ENCODE assay signal across 19 cellular contexts in the genomic region with DNA sequence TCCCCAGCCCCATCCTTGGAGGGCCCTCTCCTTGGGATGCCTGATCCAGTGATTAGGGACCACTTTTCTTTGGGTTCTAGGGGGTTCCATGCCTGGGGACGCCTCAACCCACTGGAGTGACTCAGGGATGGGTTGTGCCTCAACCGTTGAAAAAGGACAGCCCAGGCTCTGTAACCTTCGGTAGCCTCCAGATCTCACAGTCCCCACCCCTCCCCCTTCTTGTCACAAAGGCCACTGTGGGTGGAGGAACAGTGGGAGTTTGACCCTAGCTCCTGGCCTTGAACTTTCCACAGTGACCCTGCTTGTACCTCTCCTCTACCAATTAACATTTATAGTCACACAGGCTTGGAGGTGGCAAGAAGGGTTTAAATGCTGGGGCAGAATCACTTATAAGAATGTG. TPM values are rescaled to one million over a fixed set of nuclear protein-coding genes. Genes with fewer than 3 reads are reported as not detected.
DNase-seq lines count a peak whose midpoint lies in the region; ATAC-seq and TF ChIP-seq lines count a peak whose summit lies in the region.
"Had no signal": no experiment of that assay in that cellular context is flagged by ENCODE, and none has a peak within 500 bp of the region (broad histone marks: within the 10 kb centered on the region; RNA-seq: fewer than 3 reads in every experiment).

No MANE protein-coding gene starts in this region.

- no peak overlapping the region for H2AFZ ChIP-seq in DND-41 (ENCODE audit: low read depth, low read length)
- H2AFZ ChIP-seq in trophoblast cell (ENCODE audit: insufficient read depth, low read length, poor library complexity): no peak overlapping the region

- H3K4me1 ChIP-seq in CD4-positive, CD25-positive, alpha-beta regulatory T cell (ENCODE audit: control insufficient read depth, insufficient read depth, low read length, poor library complexity, severe bottlenecking): peaks cover 86% of the 10 kb centered on the region
- peaks cover 56% of the 10 kb centered on the region for H3K4me1 ChIP-seq in DND-41 (ENCODE audit: insufficient read depth, low read length)
- peaks cover 18 to 20% of the 10 kb centered on the region in 2 experiments for H3K4me1 ChIP-seq in trophoblast cell (ENCODE audit: control insufficient read depth in 1 of 2, insufficient read depth in 2 of 2, low read length in 2 of 2)
- H3K4me1 ChIP-seq: HAP-1 had no signal

- no peaks in the 10 kb centered on the region for H3K9me3 Mint-ChIP-seq in CD4-positive, CD25-positive, alpha-beta regulatory T cell
- no peaks in the 10 kb centered on the region for H3K9me3 Mint-ChIP-seq in activated CD4-positive, alpha-beta memory T cell treated with anti-CD3 and anti-CD28 coated beads, Interleukin-2, amount 10 ng/mL, durations not matched to agents 7 days and 5 days
- no peaks in the 10 kb centered on the region for H3K9me3 Mint-ChIP-seq in activated naive CD4-positive, alpha-beta T cell treated with anti-CD3 and anti-CD28 coated beads for 36 hours
- H3K9me3 Mint-ChIP-seq: IgD-negative memory B cell had no signal

- no peaks in the 10 kb centered on the region for H3K27me3 ChIP-seq in CD4-positive, CD25-positive, alpha-beta regulatory T cell (ENCODE audit: control insufficient read depth, insufficient read depth, low read length)
- H3K27me3 ChIP-seq in DND-41 (ENCODE audit: insufficient read depth, low read length, poor library complexity): no peaks in the 10 kb centered on the region
- peaks cover 18% of the 10 kb centered on the region for H3K27me3 ChIP-seq in trophoblast cell (ENCODE audit: insufficient read depth, low read length)
- H3K27me3 ChIP-seq: SJSA1 had no signal

- no peak overlapping the region for H3K18ac ChIP-seq in trophoblast cell (ENCODE audit: low read length)

- H3K4me2 ChIP-seq in DND-41 (ENCODE audit: insufficient read depth, low read length) (no peak overlapping the region), trophoblast cell (ENCODE audit: low read length) (no peak overlapping the region)

- H3K23ac ChIP-seq in trophoblast cell (ENCODE audit: low read length): no peak overlapping the region

- H3K14ac ChIP-seq in trophoblast cell (ENCODE audit: low read length): no peak overlapping the region

- no peak overlapping the region for H2BK120ac ChIP-seq in trophoblast cell (ENCODE audit: insufficient read depth, low read length, poor library complexity)

- no peaks in the 10 kb centered on the region for H3K36me3 Mint-ChIP-seq in CD4-positive, CD25-positive, alpha-beta regulatory T cell
- peaks cover 6% of the 10 kb centered on the region for H3K36me3 Mint-ChIP-seq in activated CD4-positive, alpha-beta memory T cell treated with anti-CD3 and anti-CD28 coated beads, Interleukin-2, amount 10 ng/mL, durations not matched to agents 7 days and 5 days (ENCODE audit: low read depth)
- H3K36me3 Mint-ChIP-seq in activated naive CD4-positive, alpha-beta T cell treated with anti-CD3 and anti-CD28 coated beads for 36 hours (ENCODE audit: low read depth): no peaks in the 10 kb centered on the region
- H3K36me3 Mint-ChIP-seq: IgD-negative memory B cell had no signal

- H3K79me2 ChIP-seq in DND-41 (ENCODE audit: insufficient read depth, low read length) (no peaks in the 10 kb centered on the region), trophoblast cell (ENCODE audit: control insufficient read depth, insufficient read depth, low read length, poor library complexity) (peaks cover 5% of the 10 kb centered on the region)

- peak overlapping the region; percentile 32 for H4K91ac ChIP-seq in trophoblast cell (ENCODE audit: low read depth, low read length)

- H2AK5ac ChIP-seq in trophoblast cell (ENCODE audit: low read length): no peak overlapping the region

- H4K8ac ChIP-seq in trophoblast cell (ENCODE audit: low read depth, low read length): no peak overlapping the region

- peak overlapping the region; percentile 11 for H2BK12ac ChIP-seq in trophoblast cell (ENCODE audit: low read length)

- no peaks in the 10 kb centered on the region for H3K27me3 Mint-ChIP-seq in CD4-positive, CD25-positive, alpha-beta regulatory T cell
- H3K27me3 Mint-ChIP-seq in activated CD4-positive, alpha-beta memory T cell treated with anti-CD3 and anti-CD28 coated beads, Interleukin-2, amount 10 ng/mL, durations not matched to agents 7 days and 5 days: no peaks in the 10 kb centered on the region
- H3K27me3 Mint-ChIP-seq in activated naive CD4-positive, alpha-beta T cell treated with anti-CD3 and anti-CD28 coated beads for 36 hours (ENCODE audit: low read depth): no peaks in the 10 kb centered on the region

- no peak for DNase-seq in CD4-positive, CD25-positive, alpha-beta regulatory T cell
- no peak for DNase-seq in DND-41
- no peak for DNase-seq in activated CD4-positive, alpha-beta memory T cell treated with anti-CD3 and anti-CD28 coated beads, Interleukin-2, amount 10 ng/mL, durations not matched to agents 7 days and 5 days
- no peak for DNase-seq in trophoblast cell
- DNase-seq in stimulated activated CD4-positive, alpha-beta T cell treated with anti-CD3 and anti-CD28 coated beads, Interleukin-1b, Interleukin-23, amount 100 ng/mL, for 48 hours: no peak
- DNase-seq in activated naive CD4-positive, alpha-beta T cell treated with anti-CD3 and anti-CD28 coated beads for 36 hours: no peak
- no peak for DNase-seq in GM10266 (ENCODE audit: extremely low spot score)
- DNase-seq: Caco-2, NCI-H1048, NCI-H146, NCI-H2081 treated with DMSO at 0.1 percent for 48 hours, NCI-H524 treated with DMSO at 0.1 percent for 48 hours had no signal

- peak overlapping the region in 3 of 4 donors; percentile 49 to 99 (median 55) for H3K4me3 Mint-ChIP-seq in CD4-positive, CD25-positive, alpha-beta regulatory T cell
- H3K4me3 Mint-ChIP-seq in activated CD4-positive, alpha-beta memory T cell treated with anti-CD3 and anti-CD28 coated beads, Interleukin-2, amount 10 ng/mL, durations not matched to agents 7 days and 5 days: peak overlapping the region; percentile 2
- no peak overlapping the region for H3K4me3 Mint-ChIP-seq in activated naive CD4-positive, alpha-beta T cell treated with anti-CD3 and anti-CD28 coated beads for 36 hours

- no peaks in the 10 kb centered on the region for H4K20me1 ChIP-seq in DND-41 (ENCODE audit: insufficient read depth, low read length)

- no peak for ATAC-seq in CD4-positive, CD25-positive, alpha-beta regulatory T cell (ENCODE audit: low read depth in 2 of 2)
- ATAC-seq in DND-41 (ENCODE audit: insufficient read depth, low read depth): no peak

- H3K9ac ChIP-seq in DND-41 (ENCODE audit: low read depth, low read length) (no peak overlapping the region), trophoblast cell (ENCODE audit: low read length) (no peak overlapping the region)

- H3K4ac ChIP-seq in trophoblast cell (ENCODE audit: low read depth, low read length): no peak overlapping the region

- TF ChIP-seq CTCF in DND-41 (IDR thresholded peaks at IDR 0.05; ENCODE audit: borderline replicate concordance, extremely low read depth, low read length, poor library complexity, severe bottlenecking) (no peak), GM10266 (IDR thresholded peaks at IDR 0.05; ENCODE audit: control insufficient read depth, insufficient read depth, low read depth, missing control alignments) (no peak)

- POLR2A ChIA-PET in activated CD4-positive, alpha-beta memory T cell treated with anti-CD3 and anti-CD28 coated beads, Interleukin-2, amount 10 ng/mL, durations not matched to agents 7 days and 5 days (lab: Charles Lee): interaction anchor here (0.8 to 1.5 kb wide), 6 partner anchors 8 to 241 kb away, joined by 3 to 8 read pairs (median 4); no protein-coding TSS in a partner anchor

- H3K27ac Mint-ChIP-seq in CD4-positive, CD25-positive, alpha-beta regulatory T cell: peak overlapping the region; percentile 12 to 80 (median 75)
- peak overlapping the region; percentile 84 for H3K27ac Mint-ChIP-seq in activated CD4-positive, alpha-beta memory T cell treated with anti-CD3 and anti-CD28 coated beads, Interleukin-2, amount 10 ng/mL, durations not matched to agents 7 days and 5 days
- no peak overlapping the region for H3K27ac Mint-ChIP-seq in activated naive CD4-positive, alpha-beta T cell treated with anti-CD3 and anti-CD28 coated beads for 36 hours
- H3K27ac Mint-ChIP-seq: IgD-negative memory B cell had no signal

- H3K36me3 ChIP-seq in CD4-positive, CD25-positive, alpha-beta regulatory T cell (ENCODE audit: control insufficient read depth, insufficient read depth, low read length): no peaks in the 10 kb centered on the region
- no peaks in the 10 kb centered on the region for H3K36me3 ChIP-seq in DND-41 (ENCODE audit: insufficient read depth, low read length)
- no peaks in the 10 kb centered on the region for H3K36me3 ChIP-seq in trophoblast cell (ENCODE audit: control insufficient read depth in 1 of 2, insufficient read depth in 2 of 2, low read length in 2 of 2)
- H3K36me3 ChIP-seq: HAP-1, SJSA1 had no signal

- CTCF ChIA-PET in activated CD4-positive, alpha-beta memory T cell treated with anti-CD3 and anti-CD28 coated beads, Interleukin-2, amount 10 ng/mL, durations not matched to agents 7 days and 5 days (lab: Charles Lee): interaction anchor here (0.7 to 2.2 kb wide), 11 partner anchors 13 to 390 kb away, joined by 3 to 12 read pairs (median 3); no protein-coding TSS in a partner anchor
- CTCF ChIA-PET in activated naive CD4-positive, alpha-beta T cell treated with anti-CD3 and anti-CD28 coated beads for 36 hours (lab: Charles Lee): interaction anchor here (1.0 to 1.6 kb wide), 3 partner anchors 10 to 71 kb away, joined by 3 to 5 read pairs (median 4); a partner anchor contains a TSS

- peaks cover 14% of the 10 kb centered on the region for H3K79me1 ChIP-seq in trophoblast cell (ENCODE audit: low read length)

- WGBS in trophoblast cell (ENCODE audit: extremely low coverage, insufficient coverage, insufficient read length): no CpG with 5 or more reads among the region's 3 CpGs

- H3K27ac ChIP-seq in CD4-positive, CD25-positive, alpha-beta regulatory T cell (ENCODE audit: insufficient read depth, low read length, poor library complexity, severe bottlenecking): peak overlapping the region; percentile 60
- H3K27ac ChIP-seq in DND-41 (ENCODE audit: low read length) (peak overlapping the region; percentile 41; the same call in 1 of the 2 replicates), trophoblast cell (ENCODE audit: low read depth, low read length) (no peak overlapping the region)
- H3K27ac ChIP-seq: RWPE1, SJSA1 had no signal

- no peak overlapping the region for H2BK5ac ChIP-seq in trophoblast cell (ENCODE audit: low read depth, low read length, poor library complexity)

- H3K9me3 ChIP-seq in CD4-positive, CD25-positive, alpha-beta regulatory T cell (ENCODE audit: control insufficient read depth in 2 of 2, low read length in 2 of 2): no peaks in the 10 kb centered on the region
- H3K9me3 ChIP-seq in DND-41 (ENCODE audit: insufficient read depth, low read length, severe bottlenecking): no peaks in the 10 kb centered on the region
- H3K9me3 ChIP-seq in trophoblast cell (ENCODE audit: insufficient read depth, low read depth, low read length): peaks cover 2% of the 10 kb centered on the region
- H3K9me3 ChIP-seq: Caco-2, HAP-1, SJSA1 had no signal

- intact Hi-C loops in activated naive CD4-positive, alpha-beta T cell treated with anti-CD3 and anti-CD28 coated beads for 36 hours (cut with micrococcal nuclease): loop anchor here (10.0 kb wide), 1 partner anchor 639 kb away; a partner anchor contains a TSS

- no peak overlapping the region for H3K4me3 ChIP-seq in CD4-positive, CD25-positive, alpha-beta regulatory T cell (ENCODE audit: low read depth, low read length)
- H3K4me3 ChIP-seq in DND-41 (ENCODE audit: low read depth in 1 of 2, low read length in 2 of 2) (no peak overlapping the region), trophoblast cell (ENCODE audit: low read depth, low read length) (no peak overlapping the region)
- H3K4me3 ChIP-seq: HAP-1, SJSA1 had no signal

- no peak overlapping the region for H4K12ac ChIP-seq in trophoblast cell (ENCODE audit: low read depth, low read length)

- H3K4me1 Mint-ChIP-seq in CD4-positive, CD25-positive, alpha-beta regulatory T cell: peaks cover 17 to 78% (median 40%) of the 10 kb centered on the region in 4 donors
- H3K4me1 Mint-ChIP-seq in activated CD4-positive, alpha-beta memory T cell treated with anti-CD3 and anti-CD28 coated beads, Interleukin-2, amount 10 ng/mL, durations not matched to agents 7 days and 5 days: peaks cover 88% of the 10 kb centered on the region
- peaks cover 46% of the 10 kb centered on the region for H3K4me1 Mint-ChIP-seq in activated naive CD4-positive, alpha-beta T cell treated with anti-CD3 and anti-CD28 coated beads for 36 hours (ENCODE audit: low read depth)

RNA-seq across cellular contexts. Expression of a gene that starts 2.6 kb away (rescaled TPM):
- 6.2 TPM for total RNA-seq in CD4-positive, CD25-positive, alpha-beta regulatory T cell
- 10 to 100 TPM; 10.6 to 16.7 (median 15.1) TPM for polyA plus RNA-seq in CD4-positive, CD25-positive, alpha-beta regulatory T cell
- 10 to 100 TPM; 25.4 to 25.8 TPM for total RNA-seq in activated CD4-positive, alpha-beta memory T cell treated with anti-CD3 and anti-CD28 coated beads, Interleukin-2, amount 10 ng/mL, durations not matched to agents 7 days and 5 days
- polyA plus RNA-seq in trophoblast cell (2013): 0.03 TPM in 2 replicates
- total RNA-seq in activated naive CD4-positive, alpha-beta T cell treated with anti-CD3 and anti-CD28 coated beads for 36 hours: 1 to 10 TPM; 1.4 to 1.6 TPM
- total RNA-seq: Caco-2, LHCN-M2, OCI-LY7, SJSA1 had no signal
- polyA plus RNA-seq: BJ had no signal

RNA-seq across cellular contexts. Expression of a gene that starts 5.4 kb away (rescaled TPM):
- 0.94 TPM for total RNA-seq in CD4-positive, CD25-positive, alpha-beta regulatory T cell
- polyA plus RNA-seq in CD4-positive, CD25-positive, alpha-beta regulatory T cell: 1 to 10 TPM; 1.3 to 4.0 (median 2.8) TPM
- 1 to 10 TPM; 3.0 to 3.7 TPM for total RNA-seq in activated CD4-positive, alpha-beta memory T cell treated with anti-CD3 and anti-CD28 coated beads, Interleukin-2, amount 10 ng/mL, durations not matched to agents 7 days and 5 days
- 1.8 and 2.0 TPM in 2 replicates for polyA plus RNA-seq in trophoblast cell (2013)
- total RNA-seq in activated naive CD4-positive, alpha-beta T cell treated with anti-CD3 and anti-CD28 coated beads for 36 hours: 1 to 10 TPM; 2.3 to 2.7 TPM
- total RNA-seq: LHCN-M2, OCI-LY7, SJSA1 had no signal
- polyA plus RNA-seq: BJ had no signal

RNA-seq across cellular contexts. Expression of a gene that starts 19.3 kb away (rescaled TPM):
- not detected for total RNA-seq in CD4-positive, CD25-positive, alpha-beta regulatory T cell
- polyA plus RNA-seq in CD4-positive, CD25-positive, alpha-beta regulatory T cell: under 1 TPM in 1 of 4 donors, not detected in 3; 0.25 TPM
- not detected for total RNA-seq in activated CD4-positive, alpha-beta memory T cell treated with anti-CD3 and anti-CD28 coated beads, Interleukin-2, amount 10 ng/mL, durations not matched to agents 7 days and 5 days
- polyA plus RNA-seq in trophoblast cell (2013): 9.2 and 11.3 TPM in 2 replicates
- not detected for total RNA-seq in activated naive CD4-positive, alpha-beta T cell treated with anti-CD3 and anti-CD28 coated beads for 36 hours
- total RNA-seq: Caco-2, LHCN-M2, OCI-LY7, SJSA1 had no signal
- polyA plus RNA-seq: BJ, IgD-negative memory B cell had no signal

RNA-seq across cellular contexts. Expression of a gene that starts 29.0 kb away (rescaled TPM):
- total RNA-seq in CD4-positive, CD25-positive, alpha-beta regulatory T cell: 0.22 TPM
- under 1 TPM in 2 of 4 donors, not detected in 2; 0.15 to 0.33 TPM for polyA plus RNA-seq in CD4-positive, CD25-positive, alpha-beta regulatory T cell
- 1 to 10 TPM; 1.2 to 1.3 TPM for total RNA-seq in activated CD4-positive, alpha-beta memory T cell treated with anti-CD3 and anti-CD28 coated beads, Interleukin-2, amount 10 ng/mL, durations not matched to agents 7 days and 5 days
- polyA plus RNA-seq in trophoblast cell (2013): not detected in 2 replicates
- total RNA-seq in activated naive CD4-positive, alpha-beta T cell treated with anti-CD3 and anti-CD28 coated beads for 36 hours: under 1 TPM in 1 of 2 experiments, not detected in 1; 0.07 TPM
- total RNA-seq: Caco-2, LHCN-M2, OCI-LY7, SJSA1 had no signal
- polyA plus RNA-seq: BJ, IgD-negative memory B cell had no signal

RNA-seq across cellular contexts. Expression of a gene that starts 43.9 kb away (rescaled TPM):
- total RNA-seq in CD4-positive, CD25-positive, alpha-beta regulatory T cell: 12.6 TPM
- polyA plus RNA-seq in CD4-positive, CD25-positive, alpha-beta regulatory T cell: 10 to 100 TPM in 3 of 4 donors, 1 to 10 TPM in 1; 9.5 to 18.0 (median 14.3) TPM
- 10 to 100 TPM; 27.1 to 30.9 TPM for total RNA-seq in activated CD4-positive, alpha-beta memory T cell treated with anti-CD3 and anti-CD28 coated beads, Interleukin-2, amount 10 ng/mL, durations not matched to agents 7 days and 5 days
- polyA plus RNA-seq in trophoblast cell (2013): 6.6 and 7.2 TPM in 2 replicates
- total RNA-seq in activated naive CD4-positive, alpha-beta T cell treated with anti-CD3 and anti-CD28 coated beads for 36 hours: 10 to 100 TPM; 22.0 to 22.5 TPM
